Comparison of ENCODE assay signal across 8 cellular contexts in the genomic region with DNA sequence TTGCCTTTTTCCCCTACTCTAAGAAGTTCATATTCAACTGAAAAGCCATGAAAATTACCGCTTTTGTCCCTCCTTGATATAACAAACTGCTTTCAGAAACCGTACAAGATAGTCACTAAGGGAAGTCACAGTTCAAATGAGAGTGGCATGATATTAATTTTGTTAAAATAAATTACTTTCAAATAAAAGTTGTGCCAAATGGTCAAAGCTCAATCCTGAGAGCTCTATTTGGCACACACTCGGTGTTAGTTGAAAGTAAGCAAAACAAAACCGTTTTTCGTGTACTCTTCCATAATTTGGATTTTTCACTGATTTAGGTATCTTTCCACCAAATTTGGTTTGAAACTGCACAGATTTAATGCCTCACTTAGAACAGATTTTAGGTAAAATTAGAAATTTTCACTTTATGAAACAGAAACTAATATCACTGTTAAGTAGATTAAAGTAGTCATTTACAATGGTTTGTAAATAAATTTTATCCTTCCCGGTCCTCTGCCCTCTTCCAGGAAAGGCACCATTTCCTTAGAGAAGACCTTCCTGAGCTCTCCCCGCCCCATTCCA. TPM values are rescaled to one million over a fixed set of nuclear protein-coding genes. Genes with fewer than 3 reads are reported as not detected.
DNase-seq lines count a peak whose midpoint lies in the region; ATAC-seq and TF ChIP-seq lines count a peak whose summit lies in the region.

No MANE protein-coding gene starts in this region.

- TSS peak; percentile 75 for BruUV-seq in Panc1 (replicated peaks; lab: Mats Ljungman, UMichigan)

- H3K79me2 ChIP-seq in DOHH2 (ENCODE audit: control insufficient read depth, low read length), result peaks cover 45% of the 10 kb centered on the region
- H3K79me2 ChIP-seq in parathyroid adenoma, result peaks cover under 1% of the 10 kb centered on the region

- TF ChIP-seq CTCF in DOHH2 (IDR thresholded peaks at IDR 0.05; ENCODE audit: low read depth, low read length, poor library complexity, severe bottlenecking), result no peak
- no peak for TF ChIP-seq CTCF in Panc1 (IDR thresholded peaks at IDR 0.05)
- no peak for TF ChIP-seq CTCF in esophagus squamous epithelium (IDR thresholded peaks at IDR 0.05)
- TF ChIP-seq CTCF in parathyroid adenoma (IDR thresholded peaks at IDR 0.05), result no peak

- peak overlapping the region; percentile 99 for H2AFZ ChIP-seq in parathyroid adenoma

- ATAC-seq in Panc1 (no peak), esophagus mucosa (no peak)

- DNase-seq in Panc1 (ENCODE audit: low read depth, low spot score), result no peak
- no peak for DNase-seq in esophagus squamous epithelium (lab: John Stamatoyannopoulos, UW)
- DNase-seq in H4 (ENCODE audit: low spot score), result no peak
- DNase-seq in mesenteric fat pad (ENCODE audit: low spot score), result no peak
- no peak for DNase-seq in middle frontal gyrus (ENCODE audit: extremely low spot score, low spot score)

- no peaks in the 10 kb centered on the region for H3K9me2 ChIP-seq in DOHH2 (replicated peaks; ENCODE audit: control insufficient read depth, low read length)

- H3K9me3 ChIP-seq in DOHH2 (ENCODE audit: control insufficient read depth, insufficient read depth, low read length) (no peaks in the 10 kb centered on the region), Panc1 (ENCODE audit: control insufficient read depth, insufficient read depth, low read depth, low read length) (no peaks in the 10 kb centered on the region), esophagus squamous epithelium (no peaks in the 10 kb centered on the region), parathyroid adenoma (ENCODE audit: control insufficient read depth, low read length) (no peaks in the 10 kb centered on the region)

- in situ Hi-C loops in Panc1 (cut with HindIII; ENCODE audit: low pct_unique_long_range_greater_than_20kb, low sequenced_read_pairs), result no loop called here

- CTCF ChIA-PET in Panc1 (lab: Charles Lee), result no interaction called here

- H3K36me3 ChIP-seq in DOHH2 (ENCODE audit: control insufficient read depth, low read length), result peaks cover 16% of the 10 kb centered on the region
- H3K36me3 ChIP-seq in Panc1 (ENCODE audit: control insufficient read depth, insufficient read depth, low read length), result no peaks in the 10 kb centered on the region; the same call in 1 of the 2 replicates
- no peaks in the 10 kb centered on the region for H3K36me3 ChIP-seq in esophagus squamous epithelium
- H3K36me3 ChIP-seq in parathyroid adenoma (ENCODE audit: control insufficient read depth, insufficient read depth, low read length), result no peaks in the 10 kb centered on the region

- H3K27me3 ChIP-seq in DOHH2 (ENCODE audit: control insufficient read depth, low read length), result no peaks in the 10 kb centered on the region
- no peaks in the 10 kb centered on the region for H3K27me3 ChIP-seq in Panc1 (ENCODE audit: control insufficient read depth, insufficient read depth, low read length)
- no peaks in the 10 kb centered on the region for H3K27me3 ChIP-seq in esophagus squamous epithelium
- no peaks in the 10 kb centered on the region for H3K27me3 ChIP-seq in parathyroid adenoma (ENCODE audit: control insufficient read depth, insufficient read depth, low read length)

- peak overlapping the region; percentile 77 for H3K9ac ChIP-seq in parathyroid adenoma

- WGBS in esophagus squamous epithelium, 2 donors, result 9 to 10% methylated on average over 7 of the region's 7 CpGs

- H3K4me1 ChIP-seq in DOHH2 (ENCODE audit: control insufficient read depth, low read length) (peaks cover 23% of the 10 kb centered on the region), Panc1 (ENCODE audit: control insufficient read depth, insufficient read depth, low read length) (peaks cover 15% of the 10 kb centered on the region), esophagus squamous epithelium (peaks cover 0 to 40% (median 4%) of the 10 kb centered on the region in 3 donors), parathyroid adenoma (no peaks in the 10 kb centered on the region)

- peak overlapping the region; percentile 97 for H3K4me3 ChIP-seq in DOHH2 (ENCODE audit: low read length)
- H3K4me3 ChIP-seq in Panc1 (ENCODE audit: low read depth in 2 of 2, low read length in 2 of 2), result peak overlapping the region; percentile 63 to 68
- H3K4me3 ChIP-seq in esophagus squamous epithelium, result peak overlapping the region; percentile 57 to 91 (median 72)
- H3K4me3 ChIP-seq in parathyroid adenoma (ENCODE audit: low read depth, low read length), result peak overlapping the region; percentile 97

- H3F3A ChIP-seq in DOHH2 (ENCODE audit: control insufficient read depth, insufficient read depth), result peaks cover 4% of the 10 kb centered on the region; the same call in 1 of the 2 replicates

- POLR2A ChIA-PET in Panc1 (lab: Charles Lee), result no interaction called here

- H3K4me2 ChIP-seq in DOHH2 (ENCODE audit: low read length) (peak overlapping the region; percentile 86), parathyroid adenoma (ENCODE audit: low read length) (peak overlapping the region; percentile 97)

- H4K20me1 ChIP-seq in DOHH2 (ENCODE audit: control insufficient read depth, insufficient read depth, low read depth, low read length), result no peaks in the 10 kb centered on the region

- peak overlapping the region; percentile 63 for H3K27ac ChIP-seq in DOHH2 (ENCODE audit: low read depth, low read length)
- peak overlapping the region; percentile 83 for H3K27ac ChIP-seq in Panc1 (ENCODE audit: low read length)
- peak overlapping the region; percentile 93 to 99 (median 98) for H3K27ac ChIP-seq in esophagus squamous epithelium
- H3K27ac ChIP-seq in parathyroid adenoma, result peak overlapping the region; percentile 97

- no peak for TF ChIP-seq POLR2A in esophagus squamous epithelium (IDR thresholded peaks at IDR 0.05)

- intact Hi-C loops in Panc1 (cut with micrococcal nuclease; ENCODE audit: unreplicated experiment), result no loop called here
- intact Hi-C loops in esophagus squamous epithelium (cut with DNase I), result loop anchor here (10.0 kb wide), 1 partner anchor 146 kb away; no protein-coding TSS in a partner anchor

RNA-seq across cellular contexts. Expression of a gene that starts 0.7 kb away (rescaled TPM):
- total RNA-seq in Panc1 (2021; ENCODE audit: unreplicated experiment) (19.5 TPM), esophagus squamous epithelium (10 to 100 TPM; 15.6 to 25.0 (median 22.6) TPM), mesenteric fat pad (19.9 TPM), esophagus mucosa (20.5 TPM)
- polyA plus RNA-seq in Panc1 (2012; ENCODE audit: insufficient read length), result 9.9 TPM
- total RNA-seq in H4 (2014; rRNA removed; shearing (Covaris generic)), result 21.9 and 24.9 TPM in 2 replicates
